In the genomic region with DNA sequence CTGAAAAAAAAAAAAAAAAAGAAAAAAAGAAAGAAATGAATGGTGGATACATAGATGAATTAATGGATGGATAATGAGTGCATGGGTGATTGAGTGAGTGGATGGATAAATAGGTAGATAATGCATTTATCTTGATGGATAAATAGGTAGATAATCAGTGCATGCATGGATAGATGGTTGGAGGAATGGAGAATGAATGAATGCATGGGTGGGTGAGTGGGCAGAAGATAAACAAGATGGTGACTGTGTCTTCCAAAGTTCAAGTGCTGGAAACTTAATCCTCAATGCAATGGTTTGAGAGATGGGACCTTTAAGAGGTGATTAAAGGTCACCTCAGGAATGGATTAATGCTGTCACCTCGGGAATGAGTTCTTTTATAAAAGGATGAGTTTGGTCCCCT, we compare ENCODE assay signal across 38 cellular contexts. TPM values are rescaled to one million over a fixed set of nuclear protein-coding genes. Genes with fewer than 3 reads are reported as not detected.
"Had no signal": no experiment of that assay in that cellular context is flagged by ENCODE, and none has a peak within 500 bp of the region (broad histone marks: within the 10 kb centered on the region; RNA-seq: fewer than 3 reads in every experiment).

No MANE protein-coding gene starts in this region.

- H3K27me3 Mint-ChIP-seq: activated B cell treated with CpG ODN at 0.5 μM for 24 hours; activated CD8-positive, alpha-beta T cell treated with anti-CD3 and anti-CD28 coated beads for 36 hours; activated naive CD8-positive, alpha-beta T cell treated with anti-CD3 and anti-CD28 coated beads for 36 hours; activated T-helper 17 cell treated with anti-CD3 and anti-CD28 coated beads, Interleukin-2, amount 50 U/mL, for 72 hours had no signal

- FAIRE-seq: astrocyte, TTC549 had no signal

- H3K9me3 Mint-ChIP-seq: activated B cell treated with CpG ODN at 0.5 μM for 24 hours; activated CD4-positive, alpha-beta memory T cell treated with anti-CD3 and anti-CD28 coated beads for 36 hours; activated CD4-positive, alpha-beta T cell treated with anti-CD3 and anti-CD28 coated beads, Interleukin-2, amount 10 ng/mL, durations not matched to agents 24 days and 14 days; activated CD8-positive, alpha-beta T cell treated with anti-CD3 and anti-CD28 coated beads for 36 hours; activated naive CD4-positive, alpha-beta T cell treated with anti-CD3 and anti-CD28 coated beads for 36 hours; activated naive CD4-positive, alpha-beta T cell treated with anti-CD3 and anti-CD28 coated beads, Interleukin-2, amount 50 U/mL, for 72 hours; activated naive CD8-positive, alpha-beta T cell treated with anti-CD3 and anti-CD28 coated beads for 36 hours; activated T-cell treated with anti-CD3 and anti-CD28 coated beads, Interleukin-2, amount 50 U/mL, for 4 hours; activated T-helper 1 cell treated with anti-CD3 and anti-CD28 coated beads, Interleukin-12 subunit alpha, Interleukin-12 subunit beta, Interleukin-2, Interleukin-4 antibody, amounts not matched to agents 30 ng/mL and 10 ng/mL and 1 ng/mL, durations not matched to agents 14 hours and 24 hours and 36 hours; activated T-helper 17 cell treated with anti-CD3 and anti-CD28 coated beads, Interleukin-2, amount 50 U/mL, for 72 hours; T-helper 1 cell treated with Interleukin-12 subunit alpha and Interleukin-12 subunit beta and Interleukin-4 antibody, amounts not matched to agents 30 μg/mL and 1 μg/mL, for 36 hours; T-helper 2 cell treated with Interferon-gamma antibody and Interleukin-4, amounts not matched to agents 5 μg/mL and 100 μg/mL, for 36 hours had no signal

- H3K4me1 ChIP-seq: body of pancreas, breast epithelium had no signal

- H3K36me3 Mint-ChIP-seq: activated CD4-positive, alpha-beta memory T cell treated with anti-CD3 and anti-CD28 coated beads for 36 hours; activated naive CD4-positive, alpha-beta T cell treated with anti-CD3 and anti-CD28 coated beads, Interleukin-2, amount 50 U/mL, for 72 hours; activated naive CD8-positive, alpha-beta T cell treated with anti-CD3 and anti-CD28 coated beads for 36 hours had no signal

- ATAC-seq: activated CD8-positive, alpha-beta T cell treated with anti-CD3 and anti-CD28 coated beads for 36 hours; activated naive CD4-positive, alpha-beta T cell treated with anti-CD3 and anti-CD28 coated beads, Interleukin-2, amount 50 U/mL, for 72 hours; activated T-cell treated with anti-CD3 and anti-CD28 coated beads, Interleukin-2, amount 50 U/mL, for 4 hours; activated T-cell treated with anti-CD3 and anti-CD28 coated beads, Interleukin-2, amount 50 U/mL, for 72 hours; activated T-helper 17 cell treated with anti-CD3 and anti-CD28 coated beads, Interleukin-2, amount 50 U/mL, for 72 hours; body of pancreas had no signal

- H3K27ac Mint-ChIP-seq: activated B cell treated with CpG ODN at 0.5 μM for 24 hours; activated CD4-positive, alpha-beta memory T cell treated with anti-CD3 and anti-CD28 coated beads for 36 hours; activated CD4-positive, alpha-beta T cell treated with anti-CD3 and anti-CD28 coated beads, Interleukin-2, amount 10 ng/mL, durations not matched to agents 24 days and 14 days; activated CD8-positive, alpha-beta T cell treated with anti-CD3 and anti-CD28 coated beads for 36 hours; activated naive CD4-positive, alpha-beta T cell treated with anti-CD3 and anti-CD28 coated beads for 36 hours; activated naive CD4-positive, alpha-beta T cell treated with anti-CD3 and anti-CD28 coated beads, Interleukin-2, amount 50 U/mL, for 72 hours; activated naive CD8-positive, alpha-beta T cell treated with anti-CD3 and anti-CD28 coated beads for 36 hours; activated T-cell treated with anti-CD3 and anti-CD28 coated beads, Interleukin-2, amount 50 U/mL, for 72 hours; activated T-helper 1 cell treated with anti-CD3 and anti-CD28 coated beads, Interleukin-12 subunit alpha, Interleukin-12 subunit beta, Interleukin-2, Interleukin-4 antibody, amounts not matched to agents 30 ng/mL and 10 ng/mL and 1 ng/mL, durations not matched to agents 14 hours and 24 hours and 36 hours; activated T-helper 17 cell treated with anti-CD3 and anti-CD28 coated beads, Interleukin-2, amount 50 U/mL, for 72 hours; T-helper 1 cell treated with Interleukin-12 subunit alpha and Interleukin-12 subunit beta and Interleukin-4 antibody, amounts not matched to agents 30 μg/mL and 1 μg/mL, for 36 hours; T-helper 2 cell treated with Interferon-gamma antibody and Interleukin-4, amounts not matched to agents 5 μg/mL and 100 μg/mL, for 36 hours had no signal

- DNase-seq: activated B cell treated with CpG ODN at 0.5 μM for 24 hours; activated CD4-positive, alpha-beta memory T cell treated with anti-CD3 and anti-CD28 coated beads for 36 hours; activated CD4-positive, alpha-beta T cell treated with anti-CD3 and anti-CD28 coated beads for 4 hours; activated CD4-positive, alpha-beta T cell treated with anti-CD3 and anti-CD28 coated beads, Interleukin-2, amount 10 ng/mL, durations not matched to agents 24 days and 14 days; activated CD4-positive, alpha-beta T cell treated with anti-CD3 and anti-CD28 coated beads, Interleukin-2, amount 50 U/mL, for 1 hour; activated CD4-positive, alpha-beta T cell treated with anti-CD3 and anti-CD28 coated beads, Interleukin-2, amount 50 U/mL, for 4 hours; activated CD4-positive, CD25-positive, alpha-beta regulatory T cell treated with anti-CD3 and anti-CD28 coated beads, Interleukin-2, amount 50 U/mL, for 72 hours; activated CD8-positive, alpha-beta memory T cell treated with anti-CD3 and anti-CD28 coated beads, Interleukin-2, amount 50 U/mL, for 4 hours; activated CD8-positive, alpha-beta T cell treated with anti-CD3 and anti-CD28 coated beads for 36 hours; activated effector memory CD4-positive, alpha-beta T cell treated with anti-CD3 and anti-CD28 coated beads, Interleukin-2, amount 50 U/mL, for 16 hours; activated gamma-delta T cell treated with Interleukin-2 at 50 U/mL for 16 hours; activated naive CD4-positive, alpha-beta T cell; activated naive CD4-positive, alpha-beta T cell treated with anti-CD3 and anti-CD28 coated beads for 36 hours; activated naive CD4-positive, alpha-beta T cell treated with anti-CD3 and anti-CD28 coated beads, Interleukin-2, amount 50 U/mL, for 16 hours; activated naive CD8-positive, alpha-beta T cell treated with anti-CD3 and anti-CD28 coated beads for 36 hours; activated T-cell treated with anti-CD3 and anti-CD28 coated beads for 4 hours; activated T-cell treated with anti-CD3 and anti-CD28 coated beads, Interleukin-2, amount 50 U/mL, for 1 hour; activated T-cell treated with anti-CD3 and anti-CD28 coated beads, Interleukin-2, amount 50 U/mL, for 4 hours; activated T-cell treated with anti-CD3 and anti-CD28 coated beads, Interleukin-2, amount 50 U/mL, for 72 hours; amniotic stem cell; aorta; body of pancreas; brain microvascular endothelial cell; central memory CD4-positive, alpha-beta T cell; T-helper 1 cell; T-helper 2 cell; T-helper 9 cell had no signal

- H3K36me3 ChIP-seq: adrenal gland, brain microvascular endothelial cell, breast epithelium had no signal

- H3K4me1 Mint-ChIP-seq: activated B cell treated with CpG ODN at 0.5 μM for 24 hours; activated CD4-positive, alpha-beta T cell treated with anti-CD3 and anti-CD28 coated beads, Interleukin-2, amount 10 ng/mL, durations not matched to agents 24 days and 14 days; activated naive CD8-positive, alpha-beta T cell treated with anti-CD3 and anti-CD28 coated beads for 36 hours; activated T-helper 17 cell treated with anti-CD3 and anti-CD28 coated beads, Interleukin-2, amount 50 U/mL, for 72 hours had no signal

- H3K27me3 ChIP-seq: adrenal gland, body of pancreas, brain microvascular endothelial cell, breast epithelium had no signal

- H3K4me3 ChIP-seq: adrenal gland, body of pancreas, breast epithelium had no signal

- H3K4me3 Mint-ChIP-seq: activated B cell treated with CpG ODN at 0.5 μM for 24 hours; activated CD4-positive, alpha-beta memory T cell treated with anti-CD3 and anti-CD28 coated beads for 36 hours; activated CD4-positive, alpha-beta T cell treated with anti-CD3 and anti-CD28 coated beads, Interleukin-2, amount 10 ng/mL, durations not matched to agents 24 days and 14 days; activated CD8-positive, alpha-beta T cell treated with anti-CD3 and anti-CD28 coated beads for 36 hours; activated naive CD4-positive, alpha-beta T cell treated with anti-CD3 and anti-CD28 coated beads for 36 hours; activated naive CD8-positive, alpha-beta T cell treated with anti-CD3 and anti-CD28 coated beads for 36 hours; activated T-cell treated with anti-CD3 and anti-CD28 coated beads, Interleukin-2, amount 50 U/mL, for 4 hours; activated T-cell treated with anti-CD3 and anti-CD28 coated beads, Interleukin-2, amount 50 U/mL, for 72 hours; activated T-helper 1 cell treated with anti-CD3 and anti-CD28 coated beads, Interleukin-12 subunit alpha, Interleukin-12 subunit beta, Interleukin-2, Interleukin-4 antibody, amounts not matched to agents 30 ng/mL and 10 ng/mL and 1 ng/mL, durations not matched to agents 14 hours and 24 hours and 36 hours; activated T-helper 17 cell treated with anti-CD3 and anti-CD28 coated beads, Interleukin-2, amount 50 U/mL, for 72 hours; T-helper 1 cell treated with Interleukin-12 subunit alpha and Interleukin-12 subunit beta and Interleukin-4 antibody, amounts not matched to agents 30 μg/mL and 1 μg/mL, for 36 hours; T-helper 2 cell treated with Interferon-gamma antibody and Interleukin-4, amounts not matched to agents 5 μg/mL and 100 μg/mL, for 36 hours had no signal

- H3K9me3 ChIP-seq: adrenal gland, body of pancreas, breast epithelium had no signal

- H3K27ac ChIP-seq: adrenal gland, body of pancreas, brain microvascular endothelial cell, breast epithelium, VCaP had no signal

RNA-seq across cellular contexts. Expression of a gene that starts 6.8 kb away (rescaled TPM):
- total RNA-seq: activated T-helper 1 cell treated with anti-CD3 and anti-CD28 coated beads, Interleukin-12 subunit alpha, Interleukin-12 subunit beta, Interleukin-2, Interleukin-4 antibody, amounts not matched to agents 30 ng/mL and 10 ng/mL and 1 ng/mL, durations not matched to agents 14 hours and 24 hours and 36 hours had no signal

RNA-seq across cellular contexts. Expression of a gene that starts 17.3 kb away (rescaled TPM):
- total RNA-seq: activated B cell treated with CpG ODN at 0.5 μM for 24 hours; activated CD4-positive, alpha-beta memory T cell treated with anti-CD3 and anti-CD28 coated beads for 36 hours; activated CD4-positive, alpha-beta T cell treated with anti-CD3 and anti-CD28 coated beads, Interleukin-2, amount 10 ng/mL, durations not matched to agents 24 days and 14 days; activated CD8-positive, alpha-beta memory T cell treated with anti-CD3 and anti-CD28 coated beads for 36 hours; activated naive CD4-positive, alpha-beta T cell treated with anti-CD3 and anti-CD28 coated beads for 36 hours; activated naive CD4-positive, alpha-beta T cell treated with anti-CD3 and anti-CD28 coated beads, Interleukin-2, amount 50 U/mL, for 72 hours; activated T-helper 1 cell treated with anti-CD3 and anti-CD28 coated beads, Interleukin-12 subunit alpha, Interleukin-12 subunit beta, Interleukin-2, Interleukin-4 antibody, amounts not matched to agents 30 ng/mL and 10 ng/mL and 1 ng/mL, durations not matched to agents 14 hours and 24 hours and 36 hours; activated T-helper 17 cell treated with anti-CD3 and anti-CD28 coated beads, Interleukin-2, amount 50 U/mL, for 72 hours had no signal
